15 cellular contexts compared by ENCODE assay signal in genomic region chr10:97823734-97824133, GRCh38. TPM values are rescaled to one million over a fixed set of nuclear protein-coding genes. Genes with fewer than 3 reads are reported as not detected.
DNase-seq lines count a peak whose midpoint lies in the region; ATAC-seq lines count a peak whose summit lies in the region.
"Had no signal": no experiment of that assay in that cellular context is flagged by ENCODE, and none has a peak within 500 bp of the region (broad histone marks: within the 10 kb centered on the region; RNA-seq: fewer than 3 reads in every experiment).

No MANE protein-coding gene starts in this region.

- peak; percentile 86 for ATAC-seq in left ventricle myocardium superior
- no peak for ATAC-seq in GM19395 (IDR thresholded peaks at IDR 0.05; ENCODE audit: unreplicated experiment)
- ATAC-seq in GM21515 (IDR thresholded peaks at IDR 0.05; ENCODE audit: unreplicated experiment): no peak
- no peak for ATAC-seq in HG03108 (IDR thresholded peaks at IDR 0.05; ENCODE audit: unreplicated experiment)
- ATAC-seq: HCT116 had no signal

- intact Hi-C loops in left ventricle myocardium superior (cut with micrococcal nuclease): no loop called here

- DNase-seq in G401 (ENCODE audit: low spot score) (peak; percentile 95), cerebellar nuclear complex (lab: John Stamatoyannopoulos, UW) (peak; percentile 65 to 66), left ventricle myocardium superior (peak; percentile 62), occipital lobe (lab: John Stamatoyannopoulos, UW) (peak; percentile 10), hippocampal formation (lab: John Stamatoyannopoulos, UW) (no peak)
- DNase-seq: NCI-H1092 treated with DMSO at 0.1 percent for 48 hours, NCI-H1694 treated with DMSO at 0.1 percent for 48 hours, NCI-H774, PC-9 had no signal

- in situ Hi-C loops in G401 (cut with HindIII; ENCODE audit: low sequenced_read_pairs): no loop called here

RNA-seq across cellular contexts. Expression of gene GOLGA7B, which starts 25.9 kb away (rescaled TPM):
- 0.12 TPM in 1 of 2 replicates, not detected in the other for total RNA-seq in G401 (2014; rRNA removed; shearing (Covaris generic))
- total RNA-seq in left ventricle myocardium superior: not detected
- total RNA-seq in occipital lobe: 11.9 TPM

RNA-seq across cellular contexts. Expression of gene SFRP5, which starts 51.9 kb away (rescaled TPM):
- total RNA-seq in G401 (2014; rRNA removed; shearing (Covaris generic)): not detected in 2 replicates
- total RNA-seq in left ventricle myocardium superior (1.3 TPM), occipital lobe (0.62 TPM)
- total RNA-seq: A172, NCI-H460, PC-9 had no signal

Comparison
In these comparisons a context has a peak if more than half of its experiments do, and no peak if none do; other contexts are left out.
1. DNase-seq: peak in G401 (single experiment), cerebellar nuclear complex (2 of 2), left ventricle myocardium superior (single experiment) and occipital lobe (single experiment); none in hippocampal formation (0 of 2).
2. RNA of gene GOLGA7B, which starts 25.9 kb away (total RNA-seq): 11.9 TPM in occipital lobe (single experiment); not detected in left ventricle myocardium superior (single experiment) and 0.12 TPM in G401; every median in the first group is over 10 times any median in the second.